19 cellular contexts compared by ENCODE assay signal in the genomic region with DNA sequence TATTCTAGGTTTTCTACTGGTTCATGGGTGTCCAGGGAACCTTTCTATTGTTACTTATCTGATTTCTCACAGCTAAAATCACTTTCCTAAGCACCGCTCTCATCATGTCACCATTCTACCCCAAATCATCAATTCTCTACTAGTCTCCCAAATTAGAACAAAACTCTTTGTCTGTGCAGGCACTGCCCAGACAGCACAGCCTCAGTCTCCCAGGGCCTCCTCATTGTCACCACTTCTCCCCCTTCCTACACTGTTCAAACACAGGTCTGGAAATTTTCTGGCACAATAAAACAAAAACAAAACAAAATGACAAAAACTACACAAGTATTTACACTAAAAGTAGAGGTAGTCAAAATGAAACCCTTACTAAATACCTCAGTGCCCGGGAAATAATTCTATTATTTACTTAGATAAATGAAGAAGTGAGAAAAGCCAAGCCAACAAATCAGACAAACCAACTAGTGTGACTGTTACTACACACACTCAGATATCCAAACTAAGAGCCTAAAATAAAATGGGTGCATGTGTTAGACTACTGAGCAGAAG.
DNase-seq lines count a peak whose midpoint lies in the region; ATAC-seq and TF ChIP-seq lines count a peak whose summit lies in the region.
"Had no signal": no experiment of that assay in that cellular context is flagged by ENCODE, and none has a peak within 500 bp of the region (broad histone marks: within the 10 kb centered on the region; RNA-seq: fewer than 3 reads in every experiment).

No MANE protein-coding gene starts in this region.

- H3K27me3 Mint-ChIP-seq in naive thymus-derived CD8-positive, alpha-beta T cell, result no peaks in the 10 kb centered on the region
- H3K27me3 Mint-ChIP-seq in activated CD8-positive, alpha-beta T cell treated with anti-CD3 and anti-CD28 coated beads for 36 hours, result no peaks in the 10 kb centered on the region
- H3K27me3 Mint-ChIP-seq: activated naive CD4-positive, alpha-beta T cell treated with anti-CD3 and anti-CD28 coated beads, Interleukin-2, amount 10 ng/mL, durations not matched to agents 7 days and 5 days; progenitor cell of endocrine pancreas had no signal

- ATAC-seq in GM21423 (IDR thresholded peaks at IDR 0.05; ENCODE audit: unreplicated experiment) (peak; percentile 64), HG03432 (IDR thresholded peaks at IDR 0.05; ENCODE audit: unreplicated experiment) (peak; percentile 79), lower lobe of right lung (no peak)
- ATAC-seq in naive thymus-derived CD8-positive, alpha-beta T cell, result no peak
- no peak for ATAC-seq in activated CD8-positive, alpha-beta T cell treated with anti-CD3 and anti-CD28 coated beads for 36 hours

- no peaks in the 10 kb centered on the region for H3K27me3 ChIP-seq in lower lobe of right lung (ENCODE audit: low read depth)
- H3K27me3 ChIP-seq: cardiac muscle cell, SJSA1, uterus had no signal

- no peaks in the 10 kb centered on the region for H3K36me3 ChIP-seq in lower lobe of right lung
- H3K36me3 ChIP-seq: cardiac muscle cell, SJSA1, uterus had no signal

- no peak for TF ChIP-seq CTCF in GM13976 (IDR thresholded peaks at IDR 0.05; ENCODE audit: borderline replicate concordance, control extremely low read depth, extremely low read depth, insufficient read depth, missing control alignments)
- TF ChIP-seq CTCF in lower lobe of right lung (IDR thresholded peaks at IDR 0.05), result no peak
- no peak for TF ChIP-seq CTCF in activated CD8-positive, alpha-beta T cell treated with anti-CD3 and anti-CD28 coated beads for 36 hours (IDR thresholded peaks at IDR 0.05)

- intact Hi-C loops in lower lobe of right lung (cut with DNase I), result no loop called here
- intact Hi-C loops in activated CD8-positive, alpha-beta T cell treated with anti-CD3 and anti-CD28 coated beads for 36 hours (cut with micrococcal nuclease), result no loop called here

- no peak overlapping the region for H3K27ac ChIP-seq in lower lobe of right lung
- H3K27ac ChIP-seq: cardiac muscle cell, HL-60, SJSA1, uterus had no signal

- H3K4me3 Mint-ChIP-seq in naive thymus-derived CD8-positive, alpha-beta T cell, result no peak overlapping the region
- H3K4me3 Mint-ChIP-seq in activated CD8-positive, alpha-beta T cell treated with anti-CD3 and anti-CD28 coated beads for 36 hours, result no peak overlapping the region
- H3K4me3 Mint-ChIP-seq: activated naive CD4-positive, alpha-beta T cell treated with anti-CD3 and anti-CD28 coated beads, Interleukin-2, amount 10 ng/mL, durations not matched to agents 7 days and 5 days had no signal

- CTCF ChIA-PET in activated CD8-positive, alpha-beta T cell treated with anti-CD3 and anti-CD28 coated beads for 36 hours (lab: Charles Lee), result no interaction called here

- in situ Hi-C loops in GM13976 (cut with MboI; ENCODE audit: low sequenced_read_pairs, unreplicated experiment), result no loop called here

- no peak overlapping the region for H3K4me3 ChIP-seq in lower lobe of right lung
- H3K4me3 ChIP-seq: cardiac muscle cell, SJSA1, uterus had no signal

- H3K4me1 ChIP-seq in lower lobe of right lung, result no peaks in the 10 kb centered on the region
- H3K4me1 ChIP-seq: SJSA1, uterus had no signal

- H3K36me3 Mint-ChIP-seq in naive thymus-derived CD8-positive, alpha-beta T cell, result peaks cover 0 to 30% (median 9%) of the 10 kb centered on the region in 3 donors
- no peaks in the 10 kb centered on the region for H3K36me3 Mint-ChIP-seq in activated CD8-positive, alpha-beta T cell treated with anti-CD3 and anti-CD28 coated beads for 36 hours (ENCODE audit: low read depth)

- peak overlapping the region in 1 of 10 donors; percentile 10 for H3K27ac Mint-ChIP-seq in naive thymus-derived CD8-positive, alpha-beta T cell
- no peak overlapping the region for H3K27ac Mint-ChIP-seq in activated CD8-positive, alpha-beta T cell treated with anti-CD3 and anti-CD28 coated beads for 36 hours
- H3K27ac Mint-ChIP-seq: activated naive CD4-positive, alpha-beta T cell treated with anti-CD3 and anti-CD28 coated beads, Interleukin-2, amount 10 ng/mL, durations not matched to agents 7 days and 5 days; progenitor cell of endocrine pancreas had no signal

- no peaks in the 10 kb centered on the region for H3K9me3 Mint-ChIP-seq in naive thymus-derived CD8-positive, alpha-beta T cell
- H3K9me3 Mint-ChIP-seq in activated CD8-positive, alpha-beta T cell treated with anti-CD3 and anti-CD28 coated beads for 36 hours, result no peaks in the 10 kb centered on the region
- H3K9me3 Mint-ChIP-seq: activated naive CD4-positive, alpha-beta T cell treated with anti-CD3 and anti-CD28 coated beads, Interleukin-2, amount 10 ng/mL, durations not matched to agents 7 days and 5 days had no signal

- POLR2A ChIA-PET in naive thymus-derived CD8-positive, alpha-beta T cell (lab: Charles Lee), result interaction anchor here (0.7 kb wide), 1 partner anchor 25 kb away, joined by 3 read pairs; no protein-coding TSS in a partner anchor
- POLR2A ChIA-PET in activated CD8-positive, alpha-beta T cell treated with anti-CD3 and anti-CD28 coated beads for 36 hours (lab: Charles Lee), result interaction anchor here (1.0 kb wide), 1 partner anchor 159 kb away, joined by 3 read pairs; no protein-coding TSS in a partner anchor

- DNase-seq in GM13976 (ENCODE audit: low spot score), result peak; percentile 57
- peak; percentile 45 for DNase-seq in midbrain (lab: John Stamatoyannopoulos, UW)
- no peak for DNase-seq in lower lobe of right lung
- no peak for DNase-seq in naive thymus-derived CD8-positive, alpha-beta T cell
- DNase-seq in activated CD8-positive, alpha-beta T cell treated with anti-CD3 and anti-CD28 coated beads for 36 hours, result no peak
- DNase-seq in DMS53 treated with DMSO at 0.1 percent for 48 hours (lab: John Stamatoyannopoulos, UW; ENCODE audit: unreplicated experiment), result no peak
- DNase-seq: activated naive CD4-positive, alpha-beta T cell treated with anti-CD3 and anti-CD28 coated beads, Interleukin-2, amount 10 ng/mL, durations not matched to agents 7 days and 5 days; AML-193; DND-41; Kasumi-1; NCI-H2029 treated with DMSO at 0.1 percent for 48 hours; NK-92 treated with Interleukin-12 subunit alpha and Interleukin-12 subunit beta, amount 100 ng/mL, for 24 hours; uterus had no signal

- H3K4me1 Mint-ChIP-seq in naive thymus-derived CD8-positive, alpha-beta T cell, result peaks cover 0 to 6% (median 2%) of the 10 kb centered on the region in 4 donors
- H3K4me1 Mint-ChIP-seq in activated CD8-positive, alpha-beta T cell treated with anti-CD3 and anti-CD28 coated beads for 36 hours (ENCODE audit: low read depth), result no peaks in the 10 kb centered on the region
- H3K4me1 Mint-ChIP-seq: activated naive CD4-positive, alpha-beta T cell treated with anti-CD3 and anti-CD28 coated beads, Interleukin-2, amount 10 ng/mL, durations not matched to agents 7 days and 5 days had no signal

- no peaks in the 10 kb centered on the region for H3K9me3 ChIP-seq in lower lobe of right lung
- H3K9me3 ChIP-seq: uterus had no signal

Comparison
In these comparisons a context has a peak if more than half of its experiments do, and no peak if none do; other contexts are left out.
1. DNase-seq: peak in GM13976 (single experiment) and midbrain (single experiment); none in lower lobe of right lung (single experiment), naive thymus-derived CD8-positive, alpha-beta T cell (0 of 10), activated CD8-positive, alpha-beta T cell treated with anti-CD3 and anti-CD28 coated beads for 36 hours (single experiment) and DMS53 treated with DMSO at 0.1 percent for 48 hours (single experiment).
2. ATAC-seq: peak in GM21423 (single experiment) and HG03432 (single experiment); none in lower lobe of right lung (0 of 2), naive thymus-derived CD8-positive, alpha-beta T cell (0 of 2) and activated CD8-positive, alpha-beta T cell treated with anti-CD3 and anti-CD28 coated beads for 36 hours (single experiment).